15 cellular contexts compared by ENCODE assay signal in genomic region chr5:32115985-32116384, GRCh38. TPM values are rescaled to one million over a fixed set of nuclear protein-coding genes. Genes with fewer than 3 reads are reported as not detected.
DNase-seq lines count a peak whose midpoint lies in the region; ATAC-seq and TF ChIP-seq lines count a peak whose summit lies in the region.
"Had no signal": no experiment of that assay in that cellular context is flagged by ENCODE, and none has a peak within 500 bp of the region (broad histone marks: within the 10 kb centered on the region; RNA-seq: fewer than 3 reads in every experiment).

No MANE protein-coding gene starts in this region.

- POLR2A ChIA-PET in WTC11 (lab: Charles Lee), result no interaction called here

- no peaks in the 10 kb centered on the region for H3K27me3 Mint-ChIP-seq in stimulated activated naive CD8-positive, alpha-beta T cell treated with anti-CD3 and anti-CD28 coated beads, Interleukin-15, Interleukin-2, amounts not matched to agents 100 ng/mL and 50 ng/mL, for 24 hours
- H3K27me3 Mint-ChIP-seq in stimulated activated naive CD8-positive, alpha-beta T cell treated with anti-CD3 and anti-CD28 coated beads, Interleukin-15, amount 100 ng/mL, for 72 hours, result no peaks in the 10 kb centered on the region
- no peaks in the 10 kb centered on the region for H3K27me3 Mint-ChIP-seq in WTC11 (ENCODE audit: low read depth)

- DNase-seq in stimulated activated naive CD8-positive, alpha-beta T cell treated with anti-CD3 and anti-CD28 coated beads, Interleukin-15, amount 100 ng/mL, for 72 hours, result no peak
- DNase-seq in WTC11 (ENCODE audit: low spot score) (no peak), foreskin melanocyte (peak; percentile 74), upper lobe of right lung (no peak), body of pancreas (no peak)
- DNase-seq: activated CD4-positive, alpha-beta T cell treated with anti-CD3 and anti-CD28 coated beads, Interleukin-2, amount 50 U/mL, for 4 hours; amniotic stem cell; head of caudate nucleus; left ventricle myocardium superior; NCI-H1694 treated with DMSO at 0.1 percent for 48 hours; ovary; stimulated activated naive CD4-positive, alpha-beta T cell treated with Interleukin-2 at 50 U/mL for 16 hours had no signal

- H3K27ac ChIP-seq in upper lobe of right lung (no peak overlapping the region), body of pancreas (no peak overlapping the region)
- H3K27ac ChIP-seq: ovary had no signal

- H3K27me3 ChIP-seq in upper lobe of right lung (no peaks in the 10 kb centered on the region), body of pancreas (no peaks in the 10 kb centered on the region)
- H3K27me3 ChIP-seq: ovary had no signal

- TF ChIP-seq POLR2A in body of pancreas (IDR thresholded peaks at IDR 0.05), result no peak

- H3K4me1 ChIP-seq in upper lobe of right lung (no peaks in the 10 kb centered on the region), body of pancreas (peaks cover 6% of the 10 kb centered on the region)

- peaks cover 59% of the 10 kb centered on the region for H3K36me3 Mint-ChIP-seq in stimulated activated naive CD8-positive, alpha-beta T cell treated with anti-CD3 and anti-CD28 coated beads, Interleukin-15, Interleukin-2, amounts not matched to agents 100 ng/mL and 50 ng/mL, for 24 hours (ENCODE audit: low read depth)
- H3K36me3 Mint-ChIP-seq in WTC11, result peaks cover 29% of the 10 kb centered on the region

- peak overlapping the region; percentile 98 for H3K27ac Mint-ChIP-seq in stimulated activated naive CD8-positive, alpha-beta T cell treated with anti-CD3 and anti-CD28 coated beads, Interleukin-15, Interleukin-2, amounts not matched to agents 100 ng/mL and 50 ng/mL, for 24 hours
- peak overlapping the region in 1 of 2 donors; percentile 52 for H3K27ac Mint-ChIP-seq in stimulated activated naive CD8-positive, alpha-beta T cell treated with anti-CD3 and anti-CD28 coated beads, Interleukin-15, amount 100 ng/mL, for 72 hours
- peak overlapping the region; percentile 2; the same call in 1 of the 2 replicates for H3K27ac Mint-ChIP-seq in WTC11

- H3K4me3 ChIP-seq in upper lobe of right lung, result no peak overlapping the region
- H3K4me3 ChIP-seq in body of pancreas, result no peak overlapping the region
- H3K4me3 ChIP-seq: ovary had no signal

- 87 to 91% methylated on average over 3 of the region's 3 CpGs for WGBS in body of pancreas, 2 donors

- ATAC-seq in stimulated activated naive CD8-positive, alpha-beta T cell treated with anti-CD3 and anti-CD28 coated beads, Interleukin-15, amount 100 ng/mL, for 72 hours, result no peak
- ATAC-seq in WTC11, result peak; percentile 67
- peak; percentile 57 for ATAC-seq in upper lobe of right lung
- ATAC-seq in HG02885 (IDR thresholded peaks at IDR 0.05; ENCODE audit: poor library complexity, unreplicated experiment), result no peak
- no peak for ATAC-seq in body of pancreas
- no peak for ATAC-seq in GM18519 (IDR thresholded peaks at IDR 0.05; ENCODE audit: low FRiP score, unreplicated experiment)
- ATAC-seq: left ventricle myocardium superior had no signal

- H3K9me3 Mint-ChIP-seq in stimulated activated naive CD8-positive, alpha-beta T cell treated with anti-CD3 and anti-CD28 coated beads, Interleukin-15, Interleukin-2, amounts not matched to agents 100 ng/mL and 50 ng/mL, for 24 hours, result peaks cover 4% of the 10 kb centered on the region
- no peaks in the 10 kb centered on the region for H3K9me3 Mint-ChIP-seq in stimulated activated naive CD8-positive, alpha-beta T cell treated with anti-CD3 and anti-CD28 coated beads, Interleukin-15, amount 100 ng/mL, for 72 hours
- H3K9me3 Mint-ChIP-seq in WTC11, result no peaks in the 10 kb centered on the region

- H3K9me3 ChIP-seq in upper lobe of right lung, result no peaks in the 10 kb centered on the region
- no peaks in the 10 kb centered on the region for H3K9me3 ChIP-seq in body of pancreas
- H3K9me3 ChIP-seq: ovary had no signal

- CTCF ChIA-PET in WTC11 (lab: Charles Lee), result no interaction called here

- peaks cover 41% of the 10 kb centered on the region for H3K4me1 Mint-ChIP-seq in stimulated activated naive CD8-positive, alpha-beta T cell treated with anti-CD3 and anti-CD28 coated beads, Interleukin-15, Interleukin-2, amounts not matched to agents 100 ng/mL and 50 ng/mL, for 24 hours (ENCODE audit: low read depth)
- peaks cover 43% of the 10 kb centered on the region for H3K4me1 Mint-ChIP-seq in stimulated activated naive CD8-positive, alpha-beta T cell treated with anti-CD3 and anti-CD28 coated beads, Interleukin-15, amount 100 ng/mL, for 72 hours
- peaks cover 5% of the 10 kb centered on the region; the same call in 1 of the 2 replicates for H3K4me1 Mint-ChIP-seq in WTC11

- H3K36me3 ChIP-seq in upper lobe of right lung (peaks cover 59% of the 10 kb centered on the region), body of pancreas (replicated peaks in 1 of 2; ENCODE audit: insufficient read depth in 1 of 2, low read depth in 2 of 2) (peaks cover 4 to 5% of the 10 kb centered on the region in 2 donors)
- H3K36me3 ChIP-seq: ovary had no signal

- no peak for TF ChIP-seq CTCF in WTC11 (IDR thresholded peaks at IDR 0.05)
- TF ChIP-seq CTCF in upper lobe of right lung (IDR thresholded peaks at IDR 0.05), result no peak
- TF ChIP-seq CTCF in body of pancreas (IDR thresholded peaks at IDR 0.05), result no peak

- peak overlapping the region; percentile 7 for H3K4me3 Mint-ChIP-seq in stimulated activated naive CD8-positive, alpha-beta T cell treated with anti-CD3 and anti-CD28 coated beads, Interleukin-15, Interleukin-2, amounts not matched to agents 100 ng/mL and 50 ng/mL, for 24 hours
- H3K4me3 Mint-ChIP-seq in stimulated activated naive CD8-positive, alpha-beta T cell treated with anti-CD3 and anti-CD28 coated beads, Interleukin-15, amount 100 ng/mL, for 72 hours, result peak overlapping the region in 1 of 2 donors; percentile 28
- H3K4me3 Mint-ChIP-seq in WTC11, result no peak overlapping the region

- intact Hi-C loops in upper lobe of right lung (cut with DNase I) (no loop called here), body of pancreas (cut with DNase I) (no loop called here)

TF ChIP-seq in WTC11, 78 proteins besides CTCF, POLR2A, EP300 and RAD21:
- TF ChIP-seq USF1 (CRISPR knock-in tag; IDR thresholded peaks at IDR 0.05), result no peak
- no peak for TF ChIP-seq ZBTB43 (CRISPR knock-in tag; IDR thresholded peaks at IDR 0.05)
- TF ChIP-seq ZNF423 (CRISPR knock-in tag; IDR thresholded peaks at IDR 0.05), result peak; percentile 27; the same call in 1 of the 2 replicates

RNA-seq across cellular contexts. Expression of gene GOLPH3, which starts 58.1 kb away (rescaled TPM):
- total RNA-seq in WTC11 (2021), result 88.7 to 101 TPM (median 95.4 TPM) in 3 replicates
- total RNA-seq in upper lobe of right lung, result 112 TPM
- 10 to 100 TPM; 74.2 to 78.4 TPM for total RNA-seq in body of pancreas

Comparison
In these comparisons a context has a peak if more than half of its experiments do, and no peak if none do; other contexts are left out.
1. ATAC-seq: peak in WTC11 (single experiment) and upper lobe of right lung (single experiment); none in stimulated activated naive CD8-positive, alpha-beta T cell treated with anti-CD3 and anti-CD28 coated beads, Interleukin-15, amount 100 ng/mL, for 72 hours (single experiment), HG02885 (single experiment), body of pancreas (single experiment) and GM18519 (single experiment).